Comparison of ENCODE assay signal across 28 cellular contexts in the genomic region with DNA sequence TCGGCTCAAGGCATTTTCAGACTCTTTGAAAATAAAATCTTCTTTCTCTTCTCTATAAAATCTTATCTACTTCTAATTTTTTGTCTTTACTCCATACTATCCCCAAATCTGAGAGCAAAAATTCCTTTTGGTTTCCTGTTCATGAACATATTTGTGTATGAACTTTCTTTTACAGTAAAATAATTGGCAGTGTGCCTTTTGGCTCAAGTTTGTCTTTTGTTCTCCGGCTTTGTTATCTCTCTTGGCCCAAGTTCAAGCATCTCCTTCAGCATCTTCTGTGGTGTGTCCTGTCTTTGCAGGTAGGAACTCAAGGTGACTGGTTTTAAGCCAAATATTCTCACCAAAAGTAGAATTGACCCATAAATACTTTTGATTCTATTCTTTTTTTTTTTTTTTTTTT.
"Had no signal": no experiment of that assay in that cellular context is flagged by ENCODE, and none has a peak within 500 bp of the region (broad histone marks: within the 10 kb centered on the region; RNA-seq: fewer than 3 reads in every experiment).

No MANE protein-coding gene starts in this region.

- H3K27me3 ChIP-seq: left lung, pancreas, tibial nerve, vagina had no signal

- H3K4me1 ChIP-seq: left lung, lower lobe of right lung, pancreas, prostate gland, tibial nerve, vagina had no signal

- H3K4me3 ChIP-seq: left lung, lower lobe of right lung, mucosa of descending colon, pancreas, prostate gland, smooth muscle cell, tibial nerve, vagina had no signal

- H3K9me3 ChIP-seq: left lung, lower lobe of right lung, mucosa of descending colon, pancreas, prostate gland, vagina had no signal

- H3K27ac Mint-ChIP-seq: immature natural killer cell; natural killer cell; stimulated activated memory B cell treated with anti-CD40 and anti-IgM and Interleukin-4, amounts not matched to agents 10 μg/mL and 1 μg/mL and 100 μg/mL, for 72 hours; stimulated activated naive CD8-positive, alpha-beta T cell treated with anti-CD3 and anti-CD28 coated beads, Interleukin-15, amount 100 ng/mL, for 72 hours; type B pancreatic cell had no signal

- H3K36me3 ChIP-seq: left lung, lower lobe of right lung, pancreas, prostate gland, tibial nerve, vagina had no signal

- H3K4me2 ChIP-seq: smooth muscle cell had no signal

- H3K36me3 Mint-ChIP-seq: immature natural killer cell; stimulated activated memory B cell treated with anti-CD40 and anti-IgM and Interleukin-4, amounts not matched to agents 10 μg/mL and 1 μg/mL and 100 μg/mL, for 72 hours had no signal

- FAIRE-seq: islet of Langerhans, kidney, pancreas had no signal

- H3K9me3 Mint-ChIP-seq: stimulated activated naive CD8-positive, alpha-beta T cell treated with anti-CD3 and anti-CD28 coated beads, Interleukin-15, amount 100 ng/mL, for 72 hours had no signal

- H3K4me3 Mint-ChIP-seq: immature natural killer cell; natural killer cell; stimulated activated memory B cell treated with anti-CD40 and anti-IgM and Interleukin-4, amounts not matched to agents 10 μg/mL and 1 μg/mL and 100 μg/mL, for 72 hours; stimulated activated naive CD8-positive, alpha-beta T cell treated with anti-CD3 and anti-CD28 coated beads, Interleukin-15, amount 100 ng/mL, for 72 hours; type B pancreatic cell had no signal

- DNase-seq: hypothalamus; immature natural killer cell; kidney; left colon; left lung; lower lobe of right lung; mesendoderm; midbrain; mucosa of descending colon; natural killer cell; pancreas; posterior cingulate gyrus; retina; right cardiac atrium; stimulated activated CD4-positive, alpha-beta T cell treated with anti-CD3 and anti-CD28 coated beads, Interleukin-1b, Interleukin-23, amount 100 ng/mL, for 48 hours; stimulated activated CD4-positive, alpha-beta T cell treated with anti-CD3 and anti-CD28 coated beads, Interleukin-2, amount 100 ng/mL, for 48 hours; stimulated activated CD4-positive, alpha-beta T cell treated with anti-CD3 and anti-CD28 coated beads, Interleukin-4, amount 100 ng/mL, for 4 hours; stimulated activated CD8-positive, alpha-beta memory T cell treated with anti-CD3 and anti-CD28 coated beads, Interleukin-4, amount 100 ng/mL, for 48 hours; stimulated activated naive CD4-positive, alpha-beta T cell treated with Interleukin-2 at 50 U/mL for 16 hours; stimulated activated naive CD8-positive, alpha-beta T cell treated with anti-CD3 and anti-CD28 coated beads, Interleukin-15, amount 100 ng/mL, for 72 hours; substantia nigra had no signal

- H3K27ac ChIP-seq: left lung, lower lobe of right lung, pancreas, prostate gland, tibial nerve, vagina had no signal

- H3K27me3 Mint-ChIP-seq: stimulated activated memory B cell treated with anti-CD40 and anti-IgM and Interleukin-4, amounts not matched to agents 10 μg/mL and 1 μg/mL and 100 μg/mL, for 72 hours; stimulated activated naive CD8-positive, alpha-beta T cell treated with anti-CD3 and anti-CD28 coated beads, Interleukin-15, amount 100 ng/mL, for 72 hours; type B pancreatic cell had no signal

- H3K4me1 Mint-ChIP-seq: immature natural killer cell; natural killer cell; stimulated activated memory B cell treated with anti-CD40 and anti-IgM and Interleukin-4, amounts not matched to agents 10 μg/mL and 1 μg/mL and 100 μg/mL, for 72 hours; stimulated activated naive CD8-positive, alpha-beta T cell treated with anti-CD3 and anti-CD28 coated beads, Interleukin-15, amount 100 ng/mL, for 72 hours had no signal
